22 cellular contexts compared by ENCODE assay signal in the genomic region with DNA sequence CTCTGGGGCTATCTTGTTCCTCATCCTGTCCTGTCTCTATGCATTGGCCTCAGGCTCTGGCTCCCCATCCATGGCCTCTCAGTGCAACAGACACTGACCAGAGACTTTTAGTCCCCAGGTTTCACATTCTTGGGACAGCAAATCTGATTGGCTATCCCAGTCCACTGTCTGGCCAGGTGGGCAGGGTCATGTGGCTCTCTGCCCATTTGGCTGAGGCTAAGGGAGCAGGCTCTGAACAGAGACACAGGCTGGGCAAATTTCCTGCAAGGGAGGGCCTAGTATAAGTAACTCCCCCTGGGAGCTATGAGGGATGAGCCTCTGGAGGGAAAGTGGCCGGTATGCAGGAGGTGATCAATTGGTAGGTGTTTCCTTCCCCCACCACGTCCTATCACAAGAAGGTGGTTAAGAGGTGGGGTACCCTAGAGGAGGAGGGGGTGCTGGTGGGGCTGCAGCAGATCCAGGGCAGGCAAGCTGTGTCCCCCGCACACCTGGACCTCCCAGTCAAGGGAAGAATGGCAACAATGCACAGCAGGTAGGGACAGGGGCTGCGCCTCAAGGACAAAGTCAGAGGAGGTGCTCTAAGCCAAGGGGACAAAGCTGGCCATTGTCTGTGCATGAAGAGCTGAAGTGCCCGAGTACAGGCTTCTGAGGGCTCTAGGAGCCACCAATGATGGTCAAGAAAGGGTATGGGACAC. TPM values are rescaled to one million over a fixed set of nuclear protein-coding genes. Genes with fewer than 3 reads are reported as not detected.
A peak's percentile ranks its signal among the peaks of the same experiment; 100 is the strongest.
DNase-seq lines count a peak whose midpoint lies in the region; ATAC-seq lines count a peak whose summit lies in the region.
"Had no signal": no experiment of that assay in that cellular context is flagged by ENCODE, and none has a peak within 500 bp of the region (broad histone marks: within the 10 kb centered on the region; RNA-seq: fewer than 3 reads in every experiment).

No MANE protein-coding gene starts in this region.

- peaks cover 14% of the 10 kb centered on the region for H3K4me1 Mint-ChIP-seq in activated naive CD8-positive, alpha-beta T cell treated with anti-CD3 and anti-CD28 coated beads, Interleukin-2, amount 10 ng/mL, durations not matched to agents 7 days and 5 days
- H3K4me1 Mint-ChIP-seq in activated naive CD8-positive, alpha-beta T cell treated with anti-CD3 and anti-CD28 coated beads, Interleukin-2, amount 50 U/mL, for 24 hours = peaks cover 7% of the 10 kb centered on the region

- H3K9me3 Mint-ChIP-seq in activated naive CD8-positive, alpha-beta T cell treated with anti-CD3 and anti-CD28 coated beads, Interleukin-2, amount 10 ng/mL, durations not matched to agents 7 days and 5 days = no peaks in the 10 kb centered on the region
- H3K9me3 Mint-ChIP-seq in activated naive CD8-positive, alpha-beta T cell treated with anti-CD3 and anti-CD28 coated beads, Interleukin-2, amount 50 U/mL, for 24 hours = no peaks in the 10 kb centered on the region
- H3K9me3 Mint-ChIP-seq: activated naive CD4-positive, alpha-beta T cell treated with anti-CD3 and anti-CD28 coated beads, Interleukin-2, amount 50 U/mL, for 72 hours; nephron progenitor cell; T-helper 1 cell treated with Interleukin-12 subunit alpha and Interleukin-12 subunit beta and Interleukin-4 antibody, amounts not matched to agents 30 μg/mL and 1 μg/mL, for 36 hours had no signal

- H3K27me3 Mint-ChIP-seq in activated naive CD8-positive, alpha-beta T cell treated with anti-CD3 and anti-CD28 coated beads, Interleukin-2, amount 10 ng/mL, durations not matched to agents 7 days and 5 days = no peaks in the 10 kb centered on the region
- H3K27me3 Mint-ChIP-seq in activated naive CD8-positive, alpha-beta T cell treated with anti-CD3 and anti-CD28 coated beads, Interleukin-2, amount 50 U/mL, for 24 hours = no peaks in the 10 kb centered on the region

- H3K36me3 Mint-ChIP-seq in activated naive CD8-positive, alpha-beta T cell treated with anti-CD3 and anti-CD28 coated beads, Interleukin-2, amount 10 ng/mL, durations not matched to agents 7 days and 5 days = no peaks in the 10 kb centered on the region
- peaks cover 4% of the 10 kb centered on the region for H3K36me3 Mint-ChIP-seq in activated naive CD8-positive, alpha-beta T cell treated with anti-CD3 and anti-CD28 coated beads, Interleukin-2, amount 50 U/mL, for 24 hours (ENCODE audit: low read depth)
- H3K36me3 Mint-ChIP-seq: activated naive CD4-positive, alpha-beta T cell treated with anti-CD3 and anti-CD28 coated beads, Interleukin-2, amount 50 U/mL, for 72 hours had no signal

- POLR2A ChIA-PET in activated naive CD8-positive, alpha-beta T cell treated with anti-CD3 and anti-CD28 coated beads, Interleukin-2, amount 10 ng/mL, durations not matched to agents 7 days and 5 days (lab: Charles Lee) = interaction anchor here (0.7 kb wide), 1 partner anchor 13 kb away, joined by 4 read pairs; no protein-coding TSS in a partner anchor

- no peak for ATAC-seq in activated naive CD8-positive, alpha-beta T cell treated with anti-CD3 and anti-CD28 coated beads, Interleukin-2, amount 10 ng/mL, durations not matched to agents 7 days and 5 days (ENCODE audit: low read depth)
- ATAC-seq in activated naive CD8-positive, alpha-beta T cell treated with anti-CD3 and anti-CD28 coated beads, Interleukin-2, amount 50 U/mL, for 24 hours = no peak
- ATAC-seq in HG02588 (IDR thresholded peaks at IDR 0.05; ENCODE audit: unreplicated experiment) = no peak
- ATAC-seq: activated naive CD4-positive, alpha-beta T cell treated with anti-CD3 and anti-CD28 coated beads, Interleukin-2, amount 50 U/mL, for 72 hours; lower lobe of right lung; mucosa of descending colon; Panc1 had no signal

- peak overlapping the region; percentile 78 for H3K27ac Mint-ChIP-seq in activated naive CD8-positive, alpha-beta T cell treated with anti-CD3 and anti-CD28 coated beads, Interleukin-2, amount 10 ng/mL, durations not matched to agents 7 days and 5 days
- no peak overlapping the region for H3K27ac Mint-ChIP-seq in activated naive CD8-positive, alpha-beta T cell treated with anti-CD3 and anti-CD28 coated beads, Interleukin-2, amount 50 U/mL, for 24 hours
- H3K27ac Mint-ChIP-seq: nephron progenitor cell; T-helper 1 cell treated with Interleukin-12 subunit alpha and Interleukin-12 subunit beta and Interleukin-4 antibody, amounts not matched to agents 30 μg/mL and 1 μg/mL, for 36 hours had no signal

- no peak overlapping the region for H3K4me3 Mint-ChIP-seq in activated naive CD8-positive, alpha-beta T cell treated with anti-CD3 and anti-CD28 coated beads, Interleukin-2, amount 10 ng/mL, durations not matched to agents 7 days and 5 days
- H3K4me3 Mint-ChIP-seq in activated naive CD8-positive, alpha-beta T cell treated with anti-CD3 and anti-CD28 coated beads, Interleukin-2, amount 50 U/mL, for 24 hours = no peak overlapping the region
- H3K4me3 Mint-ChIP-seq: nephron progenitor cell; T-helper 1 cell treated with Interleukin-12 subunit alpha and Interleukin-12 subunit beta and Interleukin-4 antibody, amounts not matched to agents 30 μg/mL and 1 μg/mL, for 36 hours had no signal

- DNase-seq in activated naive CD8-positive, alpha-beta T cell treated with anti-CD3 and anti-CD28 coated beads, Interleukin-2, amount 10 ng/mL, durations not matched to agents 7 days and 5 days = no peak
- no peak for DNase-seq in activated naive CD8-positive, alpha-beta T cell treated with anti-CD3 and anti-CD28 coated beads, Interleukin-2, amount 50 U/mL, for 24 hours
- DNase-seq in islet precursor cell (peak; percentile 79), ureter (ENCODE audit: low spot score) (peak; percentile 40), NCI-H1417 (lab: John Stamatoyannopoulos, UW) (no peak)
- DNase-seq: activated CD4-positive, alpha-beta T cell treated with anti-CD3 and anti-CD28 coated beads, Interleukin-2, amount 50 U/mL, for 1 hour; activated T-cell treated with anti-CD3 and anti-CD28 coated beads, Interleukin-2, amount 50 U/mL, for 48 hours; cerebellar nuclear complex; erythroblast; KG1; lower lobe of right lung; mucosa of descending colon; NCI-H146; NCI-H524 treated with DMSO at 0.1 percent for 48 hours; nephron progenitor cell; SJCRH30; uterus; WERI-Rb-1 had no signal

RNA-seq across cellular contexts. Expression of gene XYLT2, which starts 13.2 kb away (rescaled TPM):
- total RNA-seq in activated naive CD8-positive, alpha-beta T cell treated with anti-CD3 and anti-CD28 coated beads, Interleukin-2, amount 10 ng/mL, durations not matched to agents 7 days and 5 days = 10 to 100 TPM; 29.0 to 31.9 TPM
- total RNA-seq in ureter = 31.2 TPM

RNA-seq across cellular contexts. Expression of gene MRPL27, which starts 13.8 kb away (rescaled TPM):
- total RNA-seq in activated naive CD8-positive, alpha-beta T cell treated with anti-CD3 and anti-CD28 coated beads, Interleukin-2, amount 10 ng/mL, durations not matched to agents 7 days and 5 days = 10 to 100 TPM; 49.6 to 51.0 TPM
- 55.0 TPM for total RNA-seq in ureter

RNA-seq across cellular contexts. Expression of gene EME1, which starts 13.9 kb away (rescaled TPM):
- 10 to 100 TPM; 27.3 to 28.8 TPM for total RNA-seq in activated naive CD8-positive, alpha-beta T cell treated with anti-CD3 and anti-CD28 coated beads, Interleukin-2, amount 10 ng/mL, durations not matched to agents 7 days and 5 days
- total RNA-seq in ureter = 0.94 TPM

RNA-seq across cellular contexts. Expression of gene LRRC59, which starts 38.2 kb away (rescaled TPM):
- 10 to 100 TPM; 45.0 to 47.1 TPM for total RNA-seq in activated naive CD8-positive, alpha-beta T cell treated with anti-CD3 and anti-CD28 coated beads, Interleukin-2, amount 10 ng/mL, durations not matched to agents 7 days and 5 days
- total RNA-seq in ureter = 73.5 TPM

Comparison
In these comparisons a context has a peak if more than half of its experiments do, and no peak if none do; other contexts are left out.
1. DNase-seq: peak in islet precursor cell (single experiment) and ureter (single experiment); none in activated naive CD8-positive, alpha-beta T cell treated with anti-CD3 and anti-CD28 coated beads, Interleukin-2, amount 10 ng/mL, durations not matched to agents 7 days and 5 days (single experiment), activated naive CD8-positive, alpha-beta T cell treated with anti-CD3 and anti-CD28 coated beads, Interleukin-2, amount 50 U/mL, for 24 hours (single experiment) and NCI-H1417 (0 of 3).
2. RNA of gene EME1, which starts 13.9 kb away (total RNA-seq): 27.3 to 28.8 TPM in activated naive CD8-positive, alpha-beta T cell treated with anti-CD3 and anti-CD28 coated beads, Interleukin-2, amount 10 ng/mL, durations not matched to agents 7 days and 5 days; 0.94 TPM in ureter (single experiment); every median in the first group is over 10 times any median in the second.